Comparison of ENCODE assay signal across 9 cellular contexts in the genomic region with DNA sequence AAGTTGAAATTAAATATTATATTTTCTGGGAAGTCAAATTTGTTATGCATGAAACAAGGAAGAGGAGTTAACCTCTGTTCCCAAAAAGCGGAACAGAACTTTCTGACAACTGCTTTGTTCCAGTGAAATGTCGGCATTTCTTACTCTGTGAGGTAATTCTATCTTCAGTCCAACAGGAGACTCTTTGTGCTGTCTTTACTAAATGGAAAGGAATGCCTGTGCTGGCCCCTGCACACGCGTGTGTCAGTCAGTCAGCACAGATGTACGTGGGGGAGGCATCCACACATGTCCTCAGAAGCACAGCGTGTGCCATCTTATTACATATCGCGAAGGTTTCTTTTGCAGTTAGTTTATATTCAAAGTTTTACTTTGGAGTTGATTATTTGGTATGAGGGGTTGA. TPM values are rescaled to one million over a fixed set of nuclear protein-coding genes. Genes with fewer than 3 reads are reported as not detected.
DNase-seq lines count a peak whose midpoint lies in the region; ATAC-seq, FAIRE-seq and TF ChIP-seq lines count a peak whose summit lies in the region.
"Had no signal": no experiment of that assay in that cellular context is flagged by ENCODE, and none has a peak within 500 bp of the region (broad histone marks: within the 10 kb centered on the region; RNA-seq: fewer than 3 reads in every experiment).

No MANE protein-coding gene starts in this region.

- intact Hi-C loops in Calu3 (cut with micrococcal nuclease; ENCODE audit: unreplicated experiment) = no loop called here
- intact Hi-C loops in Right ventricle myocardium superior (cut with DNase I) = loop anchor here (10.0 kb wide), 1 partner anchor 425 kb away; no protein-coding TSS in a partner anchor
- intact Hi-C loops in prostate gland (cut with DNase I) = loop anchor here (5.0 kb wide), 5 partner anchors 62 to 442 kb away; a partner anchor contains a TSS
- intact Hi-C loops in activated CD8-positive, alpha-beta T cell treated with anti-CD3 and anti-CD28 coated beads for 36 hours (cut with micrococcal nuclease) = loop anchor here (5.0 kb wide), 1 partner anchor 102 kb away; no protein-coding TSS in a partner anchor

- H3K27ac ChIP-seq in VCaP (peak overlapping the region; percentile 86), prostate gland (peak overlapping the region; percentile 75 to 85)

- no peaks in the 10 kb centered on the region for H3K9me3 ChIP-seq in prostate gland
- H3K9me3 ChIP-seq: spleen had no signal

- H3K4me3 ChIP-seq in prostate gland = peak overlapping the region in 1 of 2 donors; percentile 60

- H3K27me3 ChIP-seq in prostate gland (replicated peaks; ENCODE audit: insufficient read depth) = no peaks in the 10 kb centered on the region
- H3K27me3 ChIP-seq: spleen had no signal

- peaks cover 10% of the 10 kb centered on the region for H3K4me1 ChIP-seq in prostate gland (replicated peaks)

- peak; percentile 29 for DNase-seq in Calu3
- DNase-seq in Right ventricle myocardium superior = no peak
- DNase-seq in prostate gland (ENCODE audit: low spot score) = no peak
- no peak for DNase-seq in activated CD4-positive, CD25-positive, alpha-beta regulatory T cell (lab: John Stamatoyannopoulos, UW)
- DNase-seq in SW 1271 (lab: John Stamatoyannopoulos, UW) = no peak
- DNase-seq in RCC 7860 (ENCODE audit: low spot score) = no peak
- DNase-seq in activated CD8-positive, alpha-beta T cell treated with anti-CD3 and anti-CD28 coated beads for 36 hours = no peak
- DNase-seq: spleen had no signal

- 4% methylated on average over 8 of the region's 8 CpGs for WGBS in prostate gland

- TF ChIP-seq CTCF in Calu3 (IDR thresholded peaks at IDR 0.05; ENCODE audit: unreplicated experiment) (peak; percentile 15), VCaP (conservative IDR thresholded peaks at IDR 0.05) (0 out of 2 replicates have a peak, but pooled peaks have one; percentile 19), prostate gland (IDR thresholded peaks at IDR 0.05) (peak in 1 of 4 experiments; percentile 20)
- no peak for TF ChIP-seq CTCF in activated CD8-positive, alpha-beta T cell treated with anti-CD3 and anti-CD28 coated beads for 36 hours (IDR thresholded peaks at IDR 0.05)

- no peaks in the 10 kb centered on the region for H3K27me3 Mint-ChIP-seq in Calu3 (ENCODE audit: unreplicated experiment)
- H3K27me3 Mint-ChIP-seq in activated CD8-positive, alpha-beta T cell treated with anti-CD3 and anti-CD28 coated beads for 36 hours = peaks cover 4% of the 10 kb centered on the region

- no TSS peak for BruUV-seq in Calu3 (replicated peaks; lab: Mats Ljungman, UMichigan)

- H3K4me3 Mint-ChIP-seq in Calu3 (ENCODE audit: low read depth, unreplicated experiment) = peak overlapping the region; percentile 94
- no peak overlapping the region for H3K4me3 Mint-ChIP-seq in activated CD8-positive, alpha-beta T cell treated with anti-CD3 and anti-CD28 coated beads for 36 hours

- CTCF ChIA-PET in Calu3 (lab: Charles Lee) = no interaction called here
- CTCF ChIA-PET in activated CD8-positive, alpha-beta T cell treated with anti-CD3 and anti-CD28 coated beads for 36 hours (lab: Charles Lee) = no interaction called here

- H3K9me3 Mint-ChIP-seq in Calu3 (ENCODE audit: low read depth, unreplicated experiment) = no peaks in the 10 kb centered on the region
- no peaks in the 10 kb centered on the region for H3K9me3 Mint-ChIP-seq in activated CD8-positive, alpha-beta T cell treated with anti-CD3 and anti-CD28 coated beads for 36 hours

- TF ChIP-seq POLR2A in prostate gland (IDR thresholded peaks at IDR 0.05) = peak; percentile 29

- peak; percentile 57 for ATAC-seq in Right ventricle myocardium superior (ENCODE audit: poor library complexity)
- no peak for ATAC-seq in activated CD8-positive, alpha-beta T cell treated with anti-CD3 and anti-CD28 coated beads for 36 hours

- FAIRE-seq in RCC 7860 (lab: Jason Lieb, UNC) = no peak

- peak overlapping the region; percentile 76 for H3K27ac Mint-ChIP-seq in Calu3 (ENCODE audit: unreplicated experiment)
- no peak overlapping the region for H3K27ac Mint-ChIP-seq in activated CD8-positive, alpha-beta T cell treated with anti-CD3 and anti-CD28 coated beads for 36 hours

- peaks cover 21% of the 10 kb centered on the region for H3K4me1 Mint-ChIP-seq in Calu3 (ENCODE audit: low read depth, unreplicated experiment)
- peaks cover 35% of the 10 kb centered on the region for H3K4me1 Mint-ChIP-seq in activated CD8-positive, alpha-beta T cell treated with anti-CD3 and anti-CD28 coated beads for 36 hours (ENCODE audit: low read depth)

- H3K36me3 ChIP-seq in prostate gland = peaks cover 0 to 8% of the 10 kb centered on the region in 2 donors

- POLR2A ChIA-PET in activated CD8-positive, alpha-beta T cell treated with anti-CD3 and anti-CD28 coated beads for 36 hours (lab: Charles Lee) = no interaction called here

- H3K36me3 Mint-ChIP-seq in Calu3 (ENCODE audit: insufficient read depth, unreplicated experiment) = peaks cover 88% of the 10 kb centered on the region
- peaks cover 24% of the 10 kb centered on the region for H3K36me3 Mint-ChIP-seq in activated CD8-positive, alpha-beta T cell treated with anti-CD3 and anti-CD28 coated beads for 36 hours (ENCODE audit: low read depth)

RNA-seq across cellular contexts. Expression of a gene that starts 37.5 kb away (rescaled TPM):
- total RNA-seq in Calu3 (2022) = 147 and 154 TPM in 2 replicates
- total RNA-seq in Right ventricle myocardium superior = 15.6 TPM
- total RNA-seq in prostate gland = 10 to 100 TPM; 55.6 to 77.6 TPM
- total RNA-seq in activated CD8-positive, alpha-beta T cell treated with anti-CD3 and anti-CD28 coated beads for 36 hours = 10 to 100 TPM; 20.5 to 21.6 TPM

RNA-seq across cellular contexts. Expression of a gene that starts 45.2 kb away (rescaled TPM):
- total RNA-seq in Calu3 (2022) = not detected in 2 replicates
- total RNA-seq in Right ventricle myocardium superior = 0.11 TPM
- 1 to 10 TPM in 1 of 2 donors, not detected in 1; 1.1 TPM for total RNA-seq in prostate gland
- not detected for total RNA-seq in activated CD8-positive, alpha-beta T cell treated with anti-CD3 and anti-CD28 coated beads for 36 hours
- total RNA-seq: spleen had no signal

RNA-seq across cellular contexts. Expression of a gene that starts 49.5 kb away (rescaled TPM):
- total RNA-seq in Calu3 (2022) = not detected in 2 replicates
- total RNA-seq in Right ventricle myocardium superior = not detected
- total RNA-seq in prostate gland = 10 to 100 TPM in 1 of 2 donors, under 1 TPM in 1; 0.46 to 10.5 TPM
- not detected for total RNA-seq in activated CD8-positive, alpha-beta T cell treated with anti-CD3 and anti-CD28 coated beads for 36 hours
- total RNA-seq: spleen had no signal
